ENCODE assay signal across 1 cellular context in genomic region chr4:76729460-76729859, GRCh38.
TF ChIP-seq lines count a peak whose summit lies in the region.

No MANE protein-coding gene starts in this region.

TF ChIP-seq in HepG2, 621 proteins besides CTCF, POLR2A, EP300 and RAD21 (continued from another document):
- no peak for TF ChIP-seq ETS1 (CRISPR knock-in tag; IDR thresholded peaks at IDR 0.05)
TF ChIP-seq in HepG2: peak in this region for 0.
